Comparison of ENCODE assay signal across 1 cellular context in the genomic region with DNA sequence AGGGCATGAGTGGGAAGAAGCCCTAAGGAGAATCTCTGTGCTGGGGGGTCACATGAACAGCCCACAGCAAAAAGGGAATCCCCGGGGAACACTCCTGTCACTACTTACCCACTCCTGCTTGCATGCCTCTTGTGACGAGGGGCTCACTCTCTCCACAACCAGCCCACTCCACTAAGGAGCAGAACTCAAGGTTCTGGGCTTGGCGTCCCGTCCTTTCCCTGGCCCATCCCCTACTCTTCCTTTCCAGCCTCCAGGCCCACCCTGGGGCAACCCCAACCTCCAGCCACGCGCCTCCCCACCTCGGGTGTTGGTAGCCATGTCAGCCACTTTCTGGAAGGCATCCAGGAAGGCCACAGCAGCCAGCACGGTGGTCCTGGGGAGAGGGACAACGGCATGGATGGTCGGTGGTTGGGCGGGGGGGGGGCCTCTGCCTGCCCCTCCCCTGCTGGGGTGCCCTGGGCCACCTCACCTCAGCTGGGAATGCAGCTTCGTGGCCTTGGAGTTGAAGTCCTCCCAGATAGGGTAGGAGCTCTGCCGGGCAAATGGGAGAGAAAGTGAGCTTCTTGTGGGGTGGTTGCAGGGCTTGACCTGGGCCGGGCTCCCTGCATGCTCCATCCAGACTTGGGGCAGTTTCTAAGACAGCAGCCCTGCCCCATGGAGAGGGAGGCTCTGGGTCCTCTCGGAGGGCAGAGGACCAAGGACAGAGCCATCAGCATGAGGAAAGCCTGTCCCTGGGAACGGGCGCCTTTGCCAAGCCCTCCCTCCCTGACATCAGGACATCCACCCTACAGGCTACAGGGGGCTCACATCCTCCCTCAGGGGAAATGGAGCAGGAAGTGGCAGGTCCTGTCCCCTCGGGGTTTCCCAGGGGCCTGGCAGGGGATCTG.
TF ChIP-seq lines count a peak whose summit lies in the region.

No MANE protein-coding gene starts in this region.

TF ChIP-seq in A549, 52 proteins besides CTCF, POLR2A, EP300 and RAD21:
- TF ChIP-seq USF2 (IDR thresholded peaks at IDR 0.05) (no peak), CHD2 (IDR thresholded peaks at IDR 0.05; ENCODE audit: low read length, partially characterized antibody) (no peak), RARB (CRISPR knock-in tag; IDR thresholded peaks at IDR 0.05) (no peak), E2F6 (IDR thresholded peaks at IDR 0.05; ENCODE audit: borderline replicate concordance, low read depth) (no peak), FOSB (CRISPR knock-in tag; IDR thresholded peaks at IDR 0.05) (no peak), TP53 (CRISPR knock-in tag; IDR thresholded peaks at IDR 0.05) (no peak), ZFP36 (IDR thresholded peaks at IDR 0.05; ENCODE audit: borderline replicate concordance, partially characterized antibody) (no peak), TFCP2L1 (CRISPR knock-in tag; IDR thresholded peaks at IDR 0.05) (no peak)
